ENCODE assay signal across 21 cellular contexts in genomic region chr5:106089073-106089472, GRCh38.
DNase-seq lines count a peak whose midpoint lies in the region; ATAC-seq, FAIRE-seq and TF ChIP-seq lines count a peak whose summit lies in the region.
"Had no signal": no experiment of that assay in that cellular context is flagged by ENCODE, and none has a peak within 500 bp of the region (broad histone marks: within the 10 kb centered on the region; RNA-seq: fewer than 3 reads in every experiment).

No MANE protein-coding gene starts in this region.

- intact Hi-C loops in activated T-helper 2 cell treated with anti-CD3 and anti-CD28 coated beads, Interferon-gamma antibody, Interleukin-2, Interleukin-4, amounts not matched to agents 10 μg/mL and 5 μg/mL and 100 μg/mL, durations not matched to agents 14 hours and 24 hours and 36 hours (cut with micrococcal nuclease) = no loop called here

- H3K4me1 ChIP-seq in GM23338 (ENCODE audit: insufficient read depth) (peaks cover 38% of the 10 kb centered on the region), astrocyte (ENCODE audit: insufficient read depth, low read length) (no peaks in the 10 kb centered on the region)
- H3K4me1 ChIP-seq: A549, BLaER1 had no signal

- H3K27ac ChIP-seq in GM23338 (ENCODE audit: low read depth) (no peak overlapping the region), astrocyte (ENCODE audit: low read depth, low read length) (no peak overlapping the region)
- H3K27ac ChIP-seq: 22Rv1, A549, BLaER1 had no signal

- no peaks in the 10 kb centered on the region for H3K9me3 ChIP-seq in astrocyte (ENCODE audit: insufficient read depth, low read depth, low read length)
- H3K9me3 ChIP-seq: A549, BE2C, BLaER1 had no signal

- no peak overlapping the region for H3K9ac ChIP-seq in astrocyte (ENCODE audit: low read length)
- H3K9ac ChIP-seq: BLaER1 had no signal

- ATAC-seq in GM23338 = no peak
- peak; percentile 84 for ATAC-seq in SK-N-SH treated with all-trans-retinoic acid at 6 μM for 48 hours
- ATAC-seq: A549 had no signal

- no peaks in the 10 kb centered on the region for H3K9me3 Mint-ChIP-seq in GM23338
- H3K9me3 Mint-ChIP-seq in astrocyte (ENCODE audit: unreplicated experiment) = no peaks in the 10 kb centered on the region
- peaks cover 4% of the 10 kb centered on the region for H3K9me3 Mint-ChIP-seq in activated T-helper 2 cell treated with anti-CD3 and anti-CD28 coated beads, Interferon-gamma antibody, Interleukin-2, Interleukin-4, amounts not matched to agents 10 μg/mL and 5 μg/mL and 100 μg/mL, durations not matched to agents 14 hours and 24 hours and 36 hours
- H3K9me3 Mint-ChIP-seq: CD14-positive monocyte had no signal

- H3K9me2 ChIP-seq in GM23338 (ENCODE audit: insufficient read depth) = no peaks in the 10 kb centered on the region

- no peak for FAIRE-seq in astrocyte (lab: Jason Lieb, UNC)
- FAIRE-seq: A549, G401.6, GM12891, GM19239 had no signal

- TF ChIP-seq CTCF in GM23338 (conservative IDR thresholded peaks at IDR 0.05; ENCODE audit: low read depth in 2 of 2) (no peak), astrocyte (IDR thresholded peaks at IDR 0.05; ENCODE audit: insufficient read depth, low read depth, low read length) (no peak)

- H3K27ac Mint-ChIP-seq in GM23338 (peak overlapping the region; percentile 49; the same call in 1 of the 2 replicates), astrocyte (ENCODE audit: unreplicated experiment) (no peak overlapping the region)
- H3K27ac Mint-ChIP-seq in activated T-helper 2 cell treated with anti-CD3 and anti-CD28 coated beads, Interferon-gamma antibody, Interleukin-2, Interleukin-4, amounts not matched to agents 10 μg/mL and 5 μg/mL and 100 μg/mL, durations not matched to agents 14 hours and 24 hours and 36 hours = no peak overlapping the region
- H3K27ac Mint-ChIP-seq: CD14-positive monocyte; CD4-positive, alpha-beta memory T cell; CD4-positive, CD25-positive, alpha-beta regulatory T cell; CD8-positive, alpha-beta memory T cell had no signal

- H3K4me2 ChIP-seq in GM23338 (no peak overlapping the region), astrocyte (ENCODE audit: low read length) (no peak overlapping the region)
- H3K4me2 ChIP-seq: A549, BLaER1 had no signal

- H3F3A ChIP-seq in GM23338 (replicated peaks; ENCODE audit: low read depth) = no peaks in the 10 kb centered on the region

- H3K27me3 ChIP-seq in GM23338 (ENCODE audit: insufficient read depth) = no peaks in the 10 kb centered on the region
- no peaks in the 10 kb centered on the region for H3K27me3 ChIP-seq in astrocyte (ENCODE audit: insufficient read depth, low read length)
- H3K27me3 ChIP-seq: BE2C, BLaER1 had no signal

- H4K20me1 ChIP-seq in GM23338 (replicated peaks; ENCODE audit: insufficient read depth) (no peaks in the 10 kb centered on the region), astrocyte (ENCODE audit: insufficient read depth, low read length) (no peaks in the 10 kb centered on the region)
- H4K20me1 ChIP-seq: BLaER1 had no signal

- DNase-seq in GM23338 (ENCODE audit: low spot score) = no peak
- DNase-seq in astrocyte (ENCODE audit: low read depth) = peak; percentile 6
- DNase-seq in stimulated activated naive CD4-positive, alpha-beta T cell (lab: John Stamatoyannopoulos, UW) = no peak
- no peak for DNase-seq in DMS 273 (lab: John Stamatoyannopoulos, UW; ENCODE audit: unreplicated experiment)
- no peak for DNase-seq in activated T-helper 2 cell treated with anti-CD3 and anti-CD28 coated beads, Interferon-gamma antibody, Interleukin-2, Interleukin-4, amounts not matched to agents 10 μg/mL and 5 μg/mL and 100 μg/mL, durations not matched to agents 14 hours and 24 hours and 36 hours (ENCODE audit: low spot score)
- DNase-seq: BE2C; C1 segment of cervical spinal cord; CD4-positive, alpha-beta memory T cell; CD4-positive, CD25-positive, alpha-beta regulatory T cell; CD8-positive, alpha-beta memory T cell; COR-L47; DMS79 treated with DMSO at 0.1 percent for 48 hours; GF-D8 had no signal

- H3K36me3 Mint-ChIP-seq in GM23338 (ENCODE audit: low read depth) (no peaks in the 10 kb centered on the region; the same call in 2 of the 3 replicates), astrocyte (ENCODE audit: low read depth, unreplicated experiment) (no peaks in the 10 kb centered on the region)
- no peaks in the 10 kb centered on the region for H3K36me3 Mint-ChIP-seq in activated T-helper 2 cell treated with anti-CD3 and anti-CD28 coated beads, Interferon-gamma antibody, Interleukin-2, Interleukin-4, amounts not matched to agents 10 μg/mL and 5 μg/mL and 100 μg/mL, durations not matched to agents 14 hours and 24 hours and 36 hours (ENCODE audit: low read depth)
- H3K36me3 Mint-ChIP-seq: CD14-positive monocyte; CD4-positive, alpha-beta memory T cell; CD4-positive, CD25-positive, alpha-beta regulatory T cell; CD8-positive, alpha-beta memory T cell had no signal

- H3K79me2 ChIP-seq in GM23338 (replicated peaks; ENCODE audit: insufficient read depth) (no peaks in the 10 kb centered on the region), astrocyte (ENCODE audit: insufficient read depth, low read length) (no peaks in the 10 kb centered on the region)

- H3K4me1 Mint-ChIP-seq in GM23338 = peaks cover 37% of the 10 kb centered on the region
- no peaks in the 10 kb centered on the region for H3K4me1 Mint-ChIP-seq in astrocyte (ENCODE audit: low read depth, unreplicated experiment)
- H3K4me1 Mint-ChIP-seq in activated T-helper 2 cell treated with anti-CD3 and anti-CD28 coated beads, Interferon-gamma antibody, Interleukin-2, Interleukin-4, amounts not matched to agents 10 μg/mL and 5 μg/mL and 100 μg/mL, durations not matched to agents 14 hours and 24 hours and 36 hours (ENCODE audit: low read depth) = no peaks in the 10 kb centered on the region
- H3K4me1 Mint-ChIP-seq: CD14-positive monocyte; CD4-positive, alpha-beta memory T cell; CD4-positive, CD25-positive, alpha-beta regulatory T cell; CD8-positive, alpha-beta memory T cell had no signal

- H2AFZ ChIP-seq in GM23338 (no peak overlapping the region), astrocyte (ENCODE audit: low read depth, low read length) (no peak overlapping the region)

- H3K36me3 ChIP-seq in GM23338 (ENCODE audit: insufficient read depth) (no peaks in the 10 kb centered on the region), astrocyte (ENCODE audit: insufficient read depth, low read length) (no peaks in the 10 kb centered on the region)
- H3K36me3 ChIP-seq: BE2C, BLaER1 had no signal

- H3K27me3 Mint-ChIP-seq in GM23338 (ENCODE audit: insufficient read depth, low read depth, poor library complexity) = peaks cover 1% of the 10 kb centered on the region
- H3K27me3 Mint-ChIP-seq in astrocyte (ENCODE audit: low read depth, unreplicated experiment) = no peaks in the 10 kb centered on the region
- no peaks in the 10 kb centered on the region for H3K27me3 Mint-ChIP-seq in activated T-helper 2 cell treated with anti-CD3 and anti-CD28 coated beads, Interferon-gamma antibody, Interleukin-2, Interleukin-4, amounts not matched to agents 10 μg/mL and 5 μg/mL and 100 μg/mL, durations not matched to agents 14 hours and 24 hours and 36 hours (ENCODE audit: low read depth)
- H3K27me3 Mint-ChIP-seq: CD4-positive, alpha-beta memory T cell; CD4-positive, CD25-positive, alpha-beta regulatory T cell; CD8-positive, alpha-beta memory T cell had no signal

- H3K4me3 Mint-ChIP-seq in GM23338 = no peak overlapping the region
- no peak overlapping the region for H3K4me3 Mint-ChIP-seq in astrocyte (ENCODE audit: unreplicated experiment)
- H3K4me3 Mint-ChIP-seq in activated T-helper 2 cell treated with anti-CD3 and anti-CD28 coated beads, Interferon-gamma antibody, Interleukin-2, Interleukin-4, amounts not matched to agents 10 μg/mL and 5 μg/mL and 100 μg/mL, durations not matched to agents 14 hours and 24 hours and 36 hours (ENCODE audit: low read depth) = no peak overlapping the region
- H3K4me3 Mint-ChIP-seq: CD14-positive monocyte; CD4-positive, alpha-beta memory T cell; CD4-positive, CD25-positive, alpha-beta regulatory T cell; CD8-positive, alpha-beta memory T cell had no signal

- no peak overlapping the region for H3K4me3 ChIP-seq in GM23338
- H3K4me3 ChIP-seq in astrocyte (ENCODE audit: insufficient read depth, low read depth, low read length) = no peak overlapping the region
- H3K4me3 ChIP-seq: A549, BLaER1 had no signal

TF ChIP-seq in GM23338, 12 proteins besides CTCF, POLR2A, EP300 and RAD21 (continues in another document):
- TF ChIP-seq EZH2 (IDR thresholded peaks at IDR 0.05; ENCODE audit: low read depth, unreplicated experiment) (no peak), ZNF114 (CRISPR knock-in tag; IDR thresholded peaks at IDR 0.05) (no peak), CREB1 (CRISPR knock-in tag; IDR thresholded peaks at IDR 0.05; ENCODE audit: low read depth) (no peak), ZNF331 (CRISPR knock-in tag; IDR thresholded peaks at IDR 0.05; ENCODE audit: low read depth) (no peak), STAT1 (IDR thresholded peaks at IDR 0.05; ENCODE audit: unreplicated experiment) (no peak), POLR2AphosphoS5 (IDR thresholded peaks at IDR 0.05; ENCODE audit: low read depth) (no peak)

TF ChIP-seq in SK-N-SH treated with all-trans-retinoic acid at 6 μM for 48 hours, 23 proteins besides CTCF, POLR2A, EP300 and RAD21 (continues in another document):
- peak; percentile 85 for TF ChIP-seq ISL1 (CRISPR knock-in tag; IDR thresholded peaks at IDR 0.05)
- peak; percentile 37; the same call in 1 of the 2 replicates for TF ChIP-seq POU6F1 (CRISPR knock-in tag; IDR thresholded peaks at IDR 0.05; ENCODE audit: borderline replicate concordance, low read depth)
- TF ChIP-seq TCF4 (CRISPR knock-in tag; IDR thresholded peaks at IDR 0.05; ENCODE audit: borderline replicate concordance) = no peak
